Comparison of ENCODE assay signal across 8 cellular contexts in genomic region chr1:156740679-156741612, GRCh38. TPM values are rescaled to one million over a fixed set of nuclear protein-coding genes. Genes with fewer than 3 reads are reported as not detected.
DNase-seq lines count a peak whose midpoint lies in the region; ATAC-seq, FAIRE-seq and TF ChIP-seq lines count a peak whose summit lies in the region.

Gene MRPL24 (minus strand): TSS chr1:156741088. CDS start chr1:156738704, 2,384 bp downstream.

- H3K4me3 ChIP-seq in NT2/D1 (ENCODE audit: insufficient read length, low read depth) (peak within 1 kb of the TSS; percentile 97), H1 (ENCODE audit: extremely low read depth in 1 of 4, insufficient read depth in 2 of 4, low read depth in 3 of 4, low read length in 4 of 4) (peak within 1 kb of the TSS; percentile 55 to 95 (median 84))

- no peak for TF ChIP-seq EP300 in H1 (IDR thresholded peaks at IDR 0.05; ENCODE audit: borderline replicate concordance in 1 of 2, low read depth in 2 of 2, low read length in 2 of 2)

- no peak within 1 kb of the TSS for H2BK20ac ChIP-seq in H1 (ENCODE audit: low read length)

- peaks cover 5% of the 10 kb centered on the region for H3K79me1 ChIP-seq in H1 (ENCODE audit: low read depth, low read length)

- H3K4me2 ChIP-seq in H1 (ENCODE audit: insufficient read depth in 1 of 2, low read depth in 2 of 2, low read length in 2 of 2), result peak within 1 kb of the TSS; percentile 68 to 83

- H3K9me3 ChIP-seq in NT2/D1 (ENCODE audit: insufficient read depth, low read length), result no peaks in the 10 kb centered on the region
- H3K9me3 ChIP-seq in H1 (ENCODE audit: insufficient read depth in 2 of 2, low read depth in 1 of 2, low read length in 1 of 2), result no peaks in the 10 kb centered on the region

- 0 out of 4 replicates have a peak, but pooled peaks of 1 of the 2 experiments have one; percentile 19 for TF ChIP-seq RAD21 in H1 (IDR thresholded peaks at IDR 0.05 in 1 of 2, conservative IDR thresholded peaks at IDR 0.05 in 1 of 2; ENCODE audit: low read depth in 2 of 2, low read length in 2 of 2)

- 3% methylated on average over 42 of the region's 42 CpGs; no CpG with 5 or more reads in 1 of the 2 experiments for WGBS in H1 (ENCODE audit: extremely low coverage in 1 of 2, insufficient coverage in 1 of 2, insufficient read length in 1 of 2, insufficient replicate concordance in 2 of 2, low coverage in 1 of 2, low lambda C conversion rate in 2 of 2, missing lambda C conversion rate in 1 of 2), 2 experiments

- peak within 1 kb of the TSS; percentile 40 for H2BK12ac ChIP-seq in H1 (ENCODE audit: low read depth, low read length)

- H3K36me3 ChIP-seq in NT2/D1 (ENCODE audit: insufficient read depth, insufficient read length, low read length), result peaks cover 76% of the 10 kb centered on the region
- H3K36me3 ChIP-seq in H1 (ENCODE audit: control insufficient read depth in 2 of 4, insufficient read depth in 4 of 4, low read length in 3 of 4), result peaks cover 13 to 42% (median 14%) of the 10 kb centered on the region in 4 experiments; a peak in 7 of 8 replicates

- H3K9ac ChIP-seq in NT2/D1 (ENCODE audit: insufficient read length, low read depth), result peak within 1 kb of the TSS; percentile 99
- H3K9ac ChIP-seq in H1 (replicated peaks in 1 of 4; ENCODE audit: extremely low read depth in 1 of 4, low read depth in 3 of 4, low read length in 3 of 4), result peak within 1 kb of the TSS; percentile 72 to 82 (median 78)

- H3K23me2 ChIP-seq in H1 (ENCODE audit: low read depth, low read length), result peaks cover 2% of the 10 kb centered on the region; the same call in 1 of the 2 replicates

- H3K56ac ChIP-seq in H1 (replicated peaks; ENCODE audit: insufficient read length, low read depth, low read length), result peak within 1 kb of the TSS; percentile 25

- H3K79me2 ChIP-seq in H1 (ENCODE audit: control insufficient read depth in 1 of 2, insufficient read depth in 2 of 2, low read length in 2 of 2), result peaks cover 4 to 21% of the 10 kb centered on the region in 2 experiments

- H3K36me3 Mint-ChIP-seq in activated CD8-positive, alpha-beta memory T cell treated with anti-CD3 and anti-CD28 coated beads, Interleukin-2, amount 10 ng/mL, durations not matched to agents 7 days and 5 days, result peaks cover 36% of the 10 kb centered on the region
- H3K36me3 Mint-ChIP-seq in memory B cell, result peaks cover 28% of the 10 kb centered on the region

- peak within 1 kb of the TSS; percentile 72 for H3K27ac ChIP-seq in H1 (ENCODE audit: low read depth, low read length)

- peak within 1 kb of the TSS; percentile 30 for H4K91ac ChIP-seq in H1 (replicated peaks; ENCODE audit: insufficient read length, low read length)

- H3K23ac ChIP-seq in H1 (ENCODE audit: insufficient read length), result no peak within 1 kb of the TSS

- TF ChIP-seq CTCF in H1 (IDR thresholded peaks at IDR 0.05; ENCODE audit: control extremely low read depth in 1 of 3, insufficient read depth in 1 of 3, low read depth in 1 of 3, low read length in 3 of 3), result peak in 1 of 3 experiments; percentile 12; a peak in 1 of 4 replicates

- peaks cover 0 to 2% of the 10 kb centered on the region in 2 experiments for H4K20me1 ChIP-seq in H1 (replicated peaks in 1 of 2; ENCODE audit: control insufficient read depth in 1 of 2, insufficient read depth in 2 of 2, low read length in 2 of 2)

- peaks cover 11% of the 10 kb centered on the region for H3K4me1 ChIP-seq in NT2/D1 (ENCODE audit: insufficient read depth, insufficient read length)
- H3K4me1 ChIP-seq in H1 (replicated peaks in 1 of 4; ENCODE audit: control insufficient read depth in 3 of 4, insufficient read depth in 4 of 4, low read length in 3 of 4), result peaks cover 3 to 16% (median 7%) of the 10 kb centered on the region in 4 experiments; a peak in 6 of 7 replicates

- no peak within 1 kb of the TSS for H2AK5ac ChIP-seq in H1 (ENCODE audit: low read depth, low read length)

- TF ChIP-seq POLR2A in H1 (IDR thresholded peaks at IDR 0.05; ENCODE audit: control extremely low read depth in 1 of 2, low read depth in 2 of 2, low read length in 2 of 2), result peak; percentile 58 to 88

- H3K27me3 Mint-ChIP-seq in activated CD8-positive, alpha-beta memory T cell treated with anti-CD3 and anti-CD28 coated beads, Interleukin-2, amount 10 ng/mL, durations not matched to agents 7 days and 5 days, result no peaks in the 10 kb centered on the region
- no peaks in the 10 kb centered on the region for H3K27me3 Mint-ChIP-seq in memory B cell

- CTCF ChIA-PET in activated CD8-positive, alpha-beta memory T cell treated with anti-CD3 and anti-CD28 coated beads, Interleukin-2, amount 10 ng/mL, durations not matched to agents 7 days and 5 days (lab: Charles Lee), result interaction anchor here (0.7 to 5.6 kb wide), 11 partner anchors 10 to 121 kb away, joined by 3 to 87 read pairs (median 3); partner anchors contain the start of genes HDGF, ISG20L2, METTL25B and NTRK1
- CTCF ChIA-PET in H1 (lab: Charles Lee; ENCODE audit: partially characterized antibody), result interaction anchor here (0.6 to 6.6 kb wide), 6 partner anchors 14 to 122 kb away, joined by 4 to 76 read pairs (median 8); partner anchors contain the start of genes CRABP2, HAPLN2, ISG20L2 and METTL25B

- POLR2A ChIA-PET in H1 (lab: Charles Lee; ENCODE audit: partially characterized antibody), result interaction anchor here (0.6 to 10.7 kb wide), 20 partner anchors 10 to 140 kb away, joined by 3 to 214 read pairs (median 4); partner anchors contain the start of genes CRABP2, HDGF, ISG20L2 and METTL25B

- peak within 1 kb of the TSS; percentile 51 for H4K5ac ChIP-seq in H1 (ENCODE audit: insufficient read length, low read depth, low read length)

- H2BK120ac ChIP-seq in H1 (replicated peaks; ENCODE audit: low read depth, low read length), result no peak within 1 kb of the TSS

- peak within 1 kb of the TSS; percentile 96 for H3K27ac Mint-ChIP-seq in activated CD8-positive, alpha-beta memory T cell treated with anti-CD3 and anti-CD28 coated beads, Interleukin-2, amount 10 ng/mL, durations not matched to agents 7 days and 5 days
- H3K27ac Mint-ChIP-seq in memory B cell, result peak within 1 kb of the TSS; percentile 97

- peak; percentile 99 for FAIRE-seq in H1 (lab: Jason Lieb, UNC)

- H3K9me3 Mint-ChIP-seq in activated CD8-positive, alpha-beta memory T cell treated with anti-CD3 and anti-CD28 coated beads, Interleukin-2, amount 10 ng/mL, durations not matched to agents 7 days and 5 days (ENCODE audit: low read depth), result no peaks in the 10 kb centered on the region
- H3K9me3 Mint-ChIP-seq in memory B cell, result no peaks in the 10 kb centered on the region

- peak within 1 kb of the TSS; percentile 81 for H2BK5ac ChIP-seq in H1 (ENCODE audit: low read depth, low read length)

- peak within 1 kb of the TSS; percentile 39 for H2AFZ ChIP-seq in H1 (ENCODE audit: low read length)

- H3K4me1 Mint-ChIP-seq in activated CD8-positive, alpha-beta memory T cell treated with anti-CD3 and anti-CD28 coated beads, Interleukin-2, amount 10 ng/mL, durations not matched to agents 7 days and 5 days, result peaks cover 61% of the 10 kb centered on the region
- peaks cover 19% of the 10 kb centered on the region for H3K4me1 Mint-ChIP-seq in memory B cell

- ATAC-seq in GM21381 (IDR thresholded peaks at IDR 0.05; ENCODE audit: unreplicated experiment) (peak; percentile 86), memory B cell (ENCODE audit: low read depth) (peak; percentile 88)
- ATAC-seq in activated CD8-positive, alpha-beta memory T cell treated with anti-CD3 and anti-CD28 coated beads, Interleukin-2, amount 10 ng/mL, durations not matched to agents 7 days and 5 days, result peak; percentile 91

- peak within 1 kb of the TSS; percentile 34; the same call in 1 of the 2 replicates for H3K18ac ChIP-seq in H1 (ENCODE audit: extremely low read depth, low read length)

- no peaks in the 10 kb centered on the region for H3K27me3 ChIP-seq in NT2/D1 (ENCODE audit: insufficient read depth, insufficient read length)
- no peaks in the 10 kb centered on the region for H3K27me3 ChIP-seq in H1 (replicated peaks in 1 of 4; ENCODE audit: control insufficient read depth in 3 of 4, extremely low read depth in 1 of 4, insufficient read depth in 3 of 4, low read length in 3 of 4)

- H2BK15ac ChIP-seq in H1 (ENCODE audit: low read length), result peak within 1 kb of the TSS; percentile 48; the same call in 1 of the 2 replicates

- no peak within 1 kb of the TSS for H3K14ac ChIP-seq in H1 (ENCODE audit: insufficient read length)

- H3K4me3 Mint-ChIP-seq in activated CD8-positive, alpha-beta memory T cell treated with anti-CD3 and anti-CD28 coated beads, Interleukin-2, amount 10 ng/mL, durations not matched to agents 7 days and 5 days, result peak within 1 kb of the TSS; percentile 95
- H3K4me3 Mint-ChIP-seq in memory B cell, result peak within 1 kb of the TSS; percentile 95

- H3K4ac ChIP-seq in H1 (replicated peaks; ENCODE audit: insufficient read length, low read depth, low read length), result peak within 1 kb of the TSS; percentile 29

- peak within 1 kb of the TSS; percentile 12 for H4K8ac ChIP-seq in H1 (ENCODE audit: extremely low read depth, insufficient read depth, low read length)

- DNase-seq in COR-L47 (lab: John Stamatoyannopoulos, UW) (peak; percentile 99), HUDEP-2 (lab: John Stamatoyannopoulos, UW; ENCODE audit: unreplicated experiment in 76 of 76) (peak in 75 of 76 experiments; percentile 67 to 99 (median 96)), NT2/D1 (ENCODE audit: low read depth, low spot score) (peak; percentile 100), H1 (ENCODE audit: low read depth in 1 of 2, low spot score in 2 of 2) (peak; percentile 93 to 99), memory B cell (ENCODE audit: low spot score in 2 of 2) (peak; percentile 86 to 94)
- DNase-seq in activated CD8-positive, alpha-beta memory T cell treated with anti-CD3 and anti-CD28 coated beads, Interleukin-2, amount 10 ng/mL, durations not matched to agents 7 days and 5 days, result peak; percentile 99
- DNase-seq in stimulated activated CD8-positive, alpha-beta memory T cell treated with anti-CD3 and anti-CD28 coated beads, Interleukin-12 subunit alpha, Interleukin-12 subunit beta, amount 100 ng/mL, for 24 hours (ENCODE audit: extremely low read depth), result peak; percentile 84

TF ChIP-seq in H1, 55 proteins besides CTCF, POLR2A, EP300 and RAD21 (continues in another document):
- no peak for TF ChIP-seq GTF2F1 (IDR thresholded peaks at IDR 0.05; ENCODE audit: borderline replicate concordance, low read depth, low read length)

RNA-seq across cellular contexts. Expression of gene MRPL24, which starts in this region (rescaled TPM):
- total RNA-seq in activated CD8-positive, alpha-beta memory T cell treated with anti-CD3 and anti-CD28 coated beads, Interleukin-2, amount 10 ng/mL, durations not matched to agents 7 days and 5 days, result 10 to 100 TPM; 60.4 to 80.0 TPM
- total RNA-seq in H1 (2021; fragmentation: NEBNext Ultra II Directional; extraction: Animal tissue kit (Norgen Biotek cat#: 25700)), result 34.4 and 35.2 TPM in 2 replicates
- 23.4 and 29.7 TPM in 2 replicates for polyA plus RNA-seq in H1 (2011; rRNA removed)
- 37.5 TPM for polyA plus RNA-seq in H1 (2011; cell fraction: cytosol; rRNA removed)
- polyA plus RNA-seq in H1 (2011; cell fraction: nucleus; rRNA removed), result 38.2 TPM
- polyA plus RNA-seq in H1 (2012, experiment 1 of 2), result 35.6 to 51.4 TPM (median 46.6 TPM) in 4 replicates
- polyA plus RNA-seq in H1 (2012, experiment 2 of 2), result 48.1 TPM
- polyA plus RNA-seq in H1 (2013, experiment 1 of 2), result 51.5 TPM
- 51.0 TPM for polyA plus RNA-seq in H1 (2013, experiment 2 of 2)
- 19.8 and 22.1 TPM in 2 replicates for polyA minus RNA-seq in H1 (2011; rRNA and poly(A)+ RNA removed)
- 12.4 TPM for polyA minus RNA-seq in H1 (2011; cell fraction: cytosol; rRNA and poly(A)+ RNA removed)
- 11.6 TPM for polyA minus RNA-seq in H1 (2011; cell fraction: nucleus; rRNA and poly(A)+ RNA removed)

Comparison
In these comparisons a context has a peak if more than half of its experiments do, and no peak if none do; other contexts are left out.
1. Peak in every context shown above with its lines: DNase-seq, ATAC-seq, H3K4me3 ChIP-seq and H3K27ac ChIP-seq.